Comparison of ENCODE assay signal across 26 cellular contexts in genomic region chr5:149917073-149917676, GRCh38. TPM values are rescaled to one million over a fixed set of nuclear protein-coding genes. Genes with fewer than 3 reads are reported as not detected.
A peak's percentile ranks its signal among the peaks of the same experiment; 100 is the strongest.
DNase-seq lines count a peak whose midpoint lies in the region; ATAC-seq and TF ChIP-seq lines count a peak whose summit lies in the region.
"Had no signal": no experiment of that assay in that cellular context is flagged by ENCODE, and none has a peak within 500 bp of the region (broad histone marks: within the 10 kb centered on the region; RNA-seq: fewer than 3 reads in every experiment).

No MANE protein-coding gene starts in this region.

- H3K27me3 ChIP-seq in Panc1 (ENCODE audit: control insufficient read depth, insufficient read depth, low read length), result no peaks in the 10 kb centered on the region
- H3K27me3 ChIP-seq in thoracic aorta (replicated peaks; ENCODE audit: insufficient read depth), result no peaks in the 10 kb centered on the region
- H3K27me3 ChIP-seq: foreskin keratinocyte, testis had no signal

- H3K4me1 Mint-ChIP-seq in mesothelial cell of epicardium, result peaks cover 35% of the 10 kb centered on the region

- H3K27ac ChIP-seq in Panc1 (ENCODE audit: low read length) (peak overlapping the region; percentile 17; the same call in 1 of the 2 replicates), thoracic aorta (peak overlapping the region; percentile 65 to 85)
- H3K27ac ChIP-seq: dorsolateral prefrontal cortex, foreskin keratinocyte, testis had no signal

- in situ Hi-C loops in Panc1 (cut with HindIII; ENCODE audit: low pct_unique_long_range_greater_than_20kb, low sequenced_read_pairs), result no loop called here

- H3K4me3 Mint-ChIP-seq in mesothelial cell of epicardium, result no peak overlapping the region
- H3K4me3 Mint-ChIP-seq: activated CD4-positive, alpha-beta memory T cell treated with anti-CD3 and anti-CD28 coated beads, Interleukin-2, amount 10 ng/mL, durations not matched to agents 7 days and 5 days; activated naive CD8-positive, alpha-beta T cell treated with anti-CD3 and anti-CD28 coated beads, Interleukin-2, amount 10 ng/mL, durations not matched to agents 7 days and 5 days; CD4-positive, alpha-beta T cell; naive B cell had no signal

- DNase-seq in Panc1 (ENCODE audit: low read depth, low spot score), result no peak
- peak; percentile 61 for DNase-seq in choroid plexus epithelial cell (ENCODE audit: low read depth)
- no peak for DNase-seq in mesothelial cell of epicardium (ENCODE audit: low spot score in 2 of 2, unreplicated experiment in 2 of 2)
- no peak for DNase-seq in thoracic aorta (ENCODE audit: low spot score)
- no peak for DNase-seq in OCI-M2 (lab: John Stamatoyannopoulos, UW; ENCODE audit: unreplicated experiment)
- no peak for DNase-seq in OCI-M1 (lab: John Stamatoyannopoulos, UW)
- DNase-seq in NCI-H510A treated with DMSO at 0.1 percent for 48 hours (lab: John Stamatoyannopoulos, UW), result no peak
- DNase-seq: activated CD4-positive, alpha-beta memory T cell treated with anti-CD3 and anti-CD28 coated beads, Interleukin-2, amount 10 ng/mL, durations not matched to agents 7 days and 5 days; activated effector memory CD4-positive, alpha-beta T cell treated with Interleukin-2 at 50 U/mL for 16 hours; activated naive CD8-positive, alpha-beta T cell treated with anti-CD3 and anti-CD28 coated beads, Interleukin-2, amount 10 ng/mL, durations not matched to agents 7 days and 5 days; CD4-positive, alpha-beta T cell; DMS153; dorsolateral prefrontal cortex; foreskin keratinocyte; islet precursor cell; KBM-7; naive B cell; NCI-H187; NCI-H774; posterior cingulate gyrus; Right ventricle myocardium superior; stimulated activated CD4-positive, alpha-beta T cell treated with anti-CD3 and anti-CD28 coated beads, Interleukin-1b, Interleukin-23, amount 100 ng/mL, for 48 hours; testis had no signal

- POLR2A ChIA-PET in Panc1 (lab: Charles Lee), result no interaction called here

- intact Hi-C loops in Panc1 (cut with micrococcal nuclease; ENCODE audit: unreplicated experiment), result no loop called here

- no TSS peak for BruUV-seq in Panc1 (replicated peaks; lab: Mats Ljungman, UMichigan)

- H3K36me3 ChIP-seq in Panc1 (ENCODE audit: control insufficient read depth, insufficient read depth, low read length) (no peaks in the 10 kb centered on the region), thoracic aorta (no peaks in the 10 kb centered on the region)

- H3K4me1 ChIP-seq in Panc1 (ENCODE audit: control insufficient read depth, insufficient read depth, low read length), result no peaks in the 10 kb centered on the region
- peaks cover 7 to 40% of the 10 kb centered on the region in 2 donors for H3K4me1 ChIP-seq in thoracic aorta (ENCODE audit: control insufficient read depth in 1 of 2, low read depth in 2 of 2)
- H3K4me1 ChIP-seq: testis had no signal

- H3K4me3 ChIP-seq in Panc1 (ENCODE audit: low read depth in 2 of 2, low read length in 2 of 2) (no peak overlapping the region), choroid plexus epithelial cell (ENCODE audit: low read depth, low read length) (no peak overlapping the region), thoracic aorta (peak overlapping the region; percentile 9)
- H3K4me3 ChIP-seq: dorsolateral prefrontal cortex, testis had no signal

- CTCF ChIA-PET in Panc1 (lab: Charles Lee), result interaction anchor here (0.7 to 0.8 kb wide), 2 partner anchors 64 to 88 kb away, joined by 3 read pairs; no protein-coding TSS in a partner anchor

- TF ChIP-seq CTCF in Panc1 (IDR thresholded peaks at IDR 0.05) (no peak), choroid plexus epithelial cell (conservative IDR thresholded peaks at IDR 0.05; ENCODE audit: low read depth, low read length) (no peak), mesothelial cell of epicardium (IDR thresholded peaks at IDR 0.05; ENCODE audit: unreplicated experiment) (no peak), thoracic aorta (IDR thresholded peaks at IDR 0.05) (no peak)

- H3K9me3 Mint-ChIP-seq in mesothelial cell of epicardium, result no peaks in the 10 kb centered on the region
- H3K9me3 Mint-ChIP-seq: activated CD4-positive, alpha-beta memory T cell treated with anti-CD3 and anti-CD28 coated beads, Interleukin-2, amount 10 ng/mL, durations not matched to agents 7 days and 5 days; activated naive CD8-positive, alpha-beta T cell treated with anti-CD3 and anti-CD28 coated beads, Interleukin-2, amount 10 ng/mL, durations not matched to agents 7 days and 5 days; CD4-positive, alpha-beta T cell had no signal

- peak overlapping the region; percentile 63 for H3K27ac Mint-ChIP-seq in mesothelial cell of epicardium
- H3K27ac Mint-ChIP-seq: activated CD4-positive, alpha-beta memory T cell treated with anti-CD3 and anti-CD28 coated beads, Interleukin-2, amount 10 ng/mL, durations not matched to agents 7 days and 5 days; activated naive CD8-positive, alpha-beta T cell treated with anti-CD3 and anti-CD28 coated beads, Interleukin-2, amount 10 ng/mL, durations not matched to agents 7 days and 5 days; CD4-positive, alpha-beta T cell; naive B cell had no signal

- no peaks in the 10 kb centered on the region for H3K27me3 Mint-ChIP-seq in mesothelial cell of epicardium (ENCODE audit: low read depth)

- H3K36me3 Mint-ChIP-seq in mesothelial cell of epicardium, result no peaks in the 10 kb centered on the region
- H3K36me3 Mint-ChIP-seq: activated naive CD8-positive, alpha-beta T cell treated with anti-CD3 and anti-CD28 coated beads, Interleukin-2, amount 10 ng/mL, durations not matched to agents 7 days and 5 days; naive B cell had no signal

- H3K9me3 ChIP-seq in Panc1 (ENCODE audit: control insufficient read depth, insufficient read depth, low read depth, low read length) (no peaks in the 10 kb centered on the region), thoracic aorta (no peaks in the 10 kb centered on the region)
- H3K9me3 ChIP-seq: testis had no signal

- ATAC-seq in Panc1, result no peak
- ATAC-seq in thoracic aorta (ENCODE audit: insufficient number of reproducible peaks, low FRiP score, low read depth), result no peak
- ATAC-seq in GM21447 (IDR thresholded peaks at IDR 0.05; ENCODE audit: unreplicated experiment), result no peak
- ATAC-seq: activated CD4-positive, CD25-positive, alpha-beta regulatory T cell treated with anti-CD3 and anti-CD28 coated beads, Interleukin-2, amount 50 U/mL, for 24 hours; foreskin keratinocyte had no signal

RNA-seq across cellular contexts. Expression of gene PDE6A, which starts 27.4 kb away (rescaled TPM):
- 0.33 TPM for total RNA-seq in Panc1 (2021; ENCODE audit: unreplicated experiment)
- polyA plus RNA-seq in Panc1 (2012; ENCODE audit: insufficient read length), result 0.15 TPM
- 0.18 to 0.38 TPM (median 0.29 TPM) in 3 replicates for total RNA-seq in mesothelial cell of epicardium
- not detected for total RNA-seq in thoracic aorta
- total RNA-seq: activated CD4-positive, alpha-beta memory T cell treated with anti-CD3 and anti-CD28 coated beads, Interleukin-2, amount 10 ng/mL, durations not matched to agents 7 days and 5 days; activated naive CD8-positive, alpha-beta T cell treated with anti-CD3 and anti-CD28 coated beads, Interleukin-2, amount 10 ng/mL, durations not matched to agents 7 days and 5 days; CD4-positive, alpha-beta T cell; foreskin keratinocyte; skeletal muscle tissue had no signal

RNA-seq across cellular contexts. Expression of gene SLC26A2, which starts 43.4 kb away (rescaled TPM):
- total RNA-seq in Panc1 (2021; ENCODE audit: unreplicated experiment) (111 TPM), mesothelial cell of epicardium (15.4 to 16.5 TPM (median 15.9 TPM) in 3 replicates), thoracic aorta (10 to 100 TPM; 16.9 to 32.0 TPM)
- 33.9 TPM for polyA plus RNA-seq in Panc1 (2012; ENCODE audit: insufficient read length)
